In the genomic region with DNA sequence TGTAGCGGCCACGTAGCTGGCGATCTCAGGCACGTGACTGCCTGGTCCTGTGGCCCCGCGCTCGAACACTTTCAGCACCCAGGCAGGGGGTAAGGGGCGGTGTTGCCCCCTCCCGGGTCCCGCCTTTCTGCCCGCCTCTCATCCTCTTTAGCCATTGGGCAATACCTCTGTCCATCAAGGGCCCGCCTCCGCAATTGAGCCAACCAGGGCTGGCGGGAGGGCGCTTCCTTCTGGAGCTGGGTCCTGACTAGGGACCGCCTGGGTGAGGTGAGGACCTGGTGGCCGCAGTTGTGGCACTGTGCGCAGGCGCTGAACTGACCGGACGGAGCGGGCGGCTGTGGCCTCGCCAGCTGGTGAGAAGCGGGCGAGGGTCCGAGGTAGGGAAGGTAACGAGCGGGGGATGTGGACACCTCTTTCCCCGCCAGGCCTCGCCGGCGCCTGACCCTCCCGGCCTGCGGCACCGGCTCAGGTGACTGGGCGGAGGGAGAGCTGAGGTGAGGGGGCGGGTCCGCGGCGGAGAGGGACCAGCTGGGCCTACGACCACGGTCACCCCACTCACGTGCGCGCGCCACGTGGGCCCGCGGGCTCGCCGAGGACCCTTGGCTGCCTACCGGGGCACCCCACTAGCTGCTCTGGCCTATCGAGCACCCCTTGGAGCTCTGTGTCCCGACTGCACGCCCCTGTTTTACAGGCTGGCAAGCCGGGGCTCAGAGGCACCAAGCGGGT, we compare ENCODE assay signal across 1 cellular context.
TF ChIP-seq lines count a peak whose summit lies in the region.

A gene with protein sequence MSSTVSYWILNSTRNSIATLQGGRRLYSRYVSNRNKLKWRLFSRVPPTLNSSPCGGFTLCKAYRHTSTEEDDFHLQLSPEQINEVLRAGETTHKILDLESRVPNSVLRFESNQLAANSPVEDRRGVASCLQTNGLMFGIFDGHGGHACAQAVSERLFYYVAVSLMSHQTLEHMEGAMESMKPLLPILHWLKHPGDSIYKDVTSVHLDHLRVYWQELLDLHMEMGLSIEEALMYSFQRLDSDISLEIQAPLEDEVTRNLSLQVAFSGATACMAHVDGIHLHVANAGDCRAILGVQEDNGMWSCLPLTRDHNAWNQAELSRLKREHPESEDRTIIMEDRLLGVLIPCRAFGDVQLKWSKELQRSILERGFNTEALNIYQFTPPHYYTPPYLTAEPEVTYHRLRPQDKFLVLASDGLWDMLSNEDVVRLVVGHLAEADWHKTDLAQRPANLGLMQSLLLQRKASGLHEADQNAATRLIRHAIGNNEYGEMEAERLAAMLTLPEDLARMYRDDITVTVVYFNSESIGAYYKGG (plus strand): TSS at position 228 of the 726 bp plus-strand sequence. CDS start 3,770 bp downstream, outside the sequence.

TF ChIP-seq in HepG2, 621 proteins besides CTCF, POLR2A, EP300 and RAD21 (continued from another document and continues in another):
- TF ChIP-seq, protein P1, sequence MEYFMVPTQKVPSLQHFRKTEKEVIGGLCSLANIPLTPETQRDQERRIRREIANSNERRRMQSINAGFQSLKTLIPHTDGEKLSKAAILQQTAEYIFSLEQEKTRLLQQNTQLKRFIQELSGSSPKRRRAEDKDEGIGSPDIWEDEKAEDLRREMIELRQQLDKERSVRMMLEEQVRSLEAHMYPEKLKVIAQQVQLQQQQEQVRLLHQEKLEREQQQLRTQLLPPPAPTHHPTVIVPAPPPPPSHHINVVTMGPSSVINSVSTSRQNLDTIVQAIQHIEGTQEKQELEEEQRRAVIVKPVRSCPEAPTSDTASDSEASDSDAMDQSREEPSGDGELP (IDR thresholded peaks at IDR 0.05; ENCODE audit: borderline replicate concordance, low read depth) = peak; percentile 95
- TF ChIP-seq ZNF180 (CRISPR knock-in tag; IDR thresholded peaks at IDR 0.05; ENCODE audit: borderline replicate concordance, low read depth) (0 out of 2 replicates have a peak, but pooled peaks have one; percentile 7), ZNF253 (CRISPR knock-in tag; IDR thresholded peaks at IDR 0.05; ENCODE audit: borderline replicate concordance) (peak; percentile 61; the same call in 1 of the 2 replicates), ZNF614 (CRISPR knock-in tag; IDR thresholded peaks at IDR 0.05; ENCODE audit: borderline replicate concordance) (peak; percentile 88; the same call in 1 of the 2 replicates), ZNF331 (CRISPR knock-in tag; IDR thresholded peaks at IDR 0.05) (peak; percentile 92), ZKSCAN8 (CRISPR knock-in tag; IDR thresholded peaks at IDR 0.05; ENCODE audit: borderline replicate concordance) (0 out of 2 replicates have a peak, but pooled peaks have one; percentile 48), HNRNPK (IDR thresholded peaks at IDR 0.05; ENCODE audit: low read depth, low read length, poor library complexity, severe bottlenecking) (peak; percentile 89), NR3C1 (CRISPR knock-in tag; IDR thresholded peaks at IDR 0.05) (no peak), AGO2 (optimal IDR thresholded peaks at IDR 0.05; ENCODE audit: low read depth, low read length) (peak; percentile 78), GATAD1 (CRISPR knock-in tag; IDR thresholded peaks at IDR 0.05) (no peak; the same call in 1 of the 2 replicates), ZNF552 (CRISPR knock-in tag; IDR thresholded peaks at IDR 0.05; ENCODE audit: borderline replicate concordance) (peak; percentile 96), FOXM1 (CRISPR knock-in tag; IDR thresholded peaks at IDR 0.05) (0 out of 2 replicates have a peak, but pooled peaks have one; percentile 17), MXD4 (CRISPR knock-in tag; IDR thresholded peaks at IDR 0.05) (peak; percentile 98), ZNF562 (CRISPR knock-in tag; IDR thresholded peaks at IDR 0.05; ENCODE audit: borderline replicate concordance) (no peak), ZNF12 (CRISPR knock-in tag; IDR thresholded peaks at IDR 0.05) (0 out of 2 replicates have a peak, but pooled peaks have one; percentile 5), ZNF256 (CRISPR knock-in tag; conservative IDR thresholded peaks at IDR 0.05) (peak; percentile 70), MATR3 (CRISPR knock-in tag; IDR thresholded peaks at IDR 0.05) (no peak), XBP1 (CRISPR knock-in tag; IDR thresholded peaks at IDR 0.05) (peak; percentile 86), HMG20A (CRISPR knock-in tag; IDR thresholded peaks at IDR 0.05; ENCODE audit: borderline replicate concordance) (peak; percentile 4; the same call in 1 of the 2 replicates), SP140L (CRISPR knock-in tag; IDR thresholded peaks at IDR 0.05; ENCODE audit: borderline replicate concordance) (peak; percentile 27; the same call in 1 of the 2 replicates), PRMT3 (CRISPR knock-in tag; IDR thresholded peaks at IDR 0.05; ENCODE audit: borderline replicate concordance, low read depth) (peak; percentile 46; the same call in 1 of the 2 replicates), ATF7-NPFF (CRISPR knock-in tag; IDR thresholded peaks at IDR 0.05; ENCODE audit: low read depth) (peak; percentile 58), THYN1 (CRISPR knock-in tag; IDR thresholded peaks at IDR 0.05; ENCODE audit: borderline replicate concordance, low read depth) (no peak), PHF20 (CRISPR knock-in tag; IDR thresholded peaks at IDR 0.05) (no peak)
- TF ChIP-seq, protein P2, sequence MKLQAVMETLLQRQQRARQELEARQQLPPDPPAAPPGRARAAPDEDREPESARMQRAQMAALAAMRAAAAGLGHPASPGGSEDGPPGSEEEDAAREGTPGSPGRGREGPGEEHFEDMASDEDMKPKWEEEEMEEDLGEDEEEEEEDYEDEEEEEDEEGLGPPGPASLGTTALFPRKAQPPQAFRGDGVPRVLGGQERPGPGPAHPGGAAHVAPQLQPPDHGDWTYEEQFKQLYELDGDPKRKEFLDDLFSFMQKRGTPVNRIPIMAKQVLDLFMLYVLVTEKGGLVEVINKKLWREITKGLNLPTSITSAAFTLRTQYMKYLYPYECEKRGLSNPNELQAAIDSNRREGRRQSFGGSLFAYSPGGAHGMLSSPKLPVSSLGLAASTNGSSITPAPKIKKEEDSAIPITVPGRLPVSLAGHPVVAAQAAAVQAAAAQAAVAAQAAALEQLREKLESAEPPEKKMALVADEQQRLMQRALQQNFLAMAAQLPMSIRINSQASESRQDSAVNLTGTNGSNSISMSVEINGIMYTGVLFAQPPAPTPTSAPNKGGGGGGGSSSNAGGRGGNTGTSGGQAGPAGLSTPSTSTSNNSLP (IDR thresholded peaks at IDR 0.05; ENCODE audit: low read depth, low read length) = no peak
- TF ChIP-seq, protein P3, sequence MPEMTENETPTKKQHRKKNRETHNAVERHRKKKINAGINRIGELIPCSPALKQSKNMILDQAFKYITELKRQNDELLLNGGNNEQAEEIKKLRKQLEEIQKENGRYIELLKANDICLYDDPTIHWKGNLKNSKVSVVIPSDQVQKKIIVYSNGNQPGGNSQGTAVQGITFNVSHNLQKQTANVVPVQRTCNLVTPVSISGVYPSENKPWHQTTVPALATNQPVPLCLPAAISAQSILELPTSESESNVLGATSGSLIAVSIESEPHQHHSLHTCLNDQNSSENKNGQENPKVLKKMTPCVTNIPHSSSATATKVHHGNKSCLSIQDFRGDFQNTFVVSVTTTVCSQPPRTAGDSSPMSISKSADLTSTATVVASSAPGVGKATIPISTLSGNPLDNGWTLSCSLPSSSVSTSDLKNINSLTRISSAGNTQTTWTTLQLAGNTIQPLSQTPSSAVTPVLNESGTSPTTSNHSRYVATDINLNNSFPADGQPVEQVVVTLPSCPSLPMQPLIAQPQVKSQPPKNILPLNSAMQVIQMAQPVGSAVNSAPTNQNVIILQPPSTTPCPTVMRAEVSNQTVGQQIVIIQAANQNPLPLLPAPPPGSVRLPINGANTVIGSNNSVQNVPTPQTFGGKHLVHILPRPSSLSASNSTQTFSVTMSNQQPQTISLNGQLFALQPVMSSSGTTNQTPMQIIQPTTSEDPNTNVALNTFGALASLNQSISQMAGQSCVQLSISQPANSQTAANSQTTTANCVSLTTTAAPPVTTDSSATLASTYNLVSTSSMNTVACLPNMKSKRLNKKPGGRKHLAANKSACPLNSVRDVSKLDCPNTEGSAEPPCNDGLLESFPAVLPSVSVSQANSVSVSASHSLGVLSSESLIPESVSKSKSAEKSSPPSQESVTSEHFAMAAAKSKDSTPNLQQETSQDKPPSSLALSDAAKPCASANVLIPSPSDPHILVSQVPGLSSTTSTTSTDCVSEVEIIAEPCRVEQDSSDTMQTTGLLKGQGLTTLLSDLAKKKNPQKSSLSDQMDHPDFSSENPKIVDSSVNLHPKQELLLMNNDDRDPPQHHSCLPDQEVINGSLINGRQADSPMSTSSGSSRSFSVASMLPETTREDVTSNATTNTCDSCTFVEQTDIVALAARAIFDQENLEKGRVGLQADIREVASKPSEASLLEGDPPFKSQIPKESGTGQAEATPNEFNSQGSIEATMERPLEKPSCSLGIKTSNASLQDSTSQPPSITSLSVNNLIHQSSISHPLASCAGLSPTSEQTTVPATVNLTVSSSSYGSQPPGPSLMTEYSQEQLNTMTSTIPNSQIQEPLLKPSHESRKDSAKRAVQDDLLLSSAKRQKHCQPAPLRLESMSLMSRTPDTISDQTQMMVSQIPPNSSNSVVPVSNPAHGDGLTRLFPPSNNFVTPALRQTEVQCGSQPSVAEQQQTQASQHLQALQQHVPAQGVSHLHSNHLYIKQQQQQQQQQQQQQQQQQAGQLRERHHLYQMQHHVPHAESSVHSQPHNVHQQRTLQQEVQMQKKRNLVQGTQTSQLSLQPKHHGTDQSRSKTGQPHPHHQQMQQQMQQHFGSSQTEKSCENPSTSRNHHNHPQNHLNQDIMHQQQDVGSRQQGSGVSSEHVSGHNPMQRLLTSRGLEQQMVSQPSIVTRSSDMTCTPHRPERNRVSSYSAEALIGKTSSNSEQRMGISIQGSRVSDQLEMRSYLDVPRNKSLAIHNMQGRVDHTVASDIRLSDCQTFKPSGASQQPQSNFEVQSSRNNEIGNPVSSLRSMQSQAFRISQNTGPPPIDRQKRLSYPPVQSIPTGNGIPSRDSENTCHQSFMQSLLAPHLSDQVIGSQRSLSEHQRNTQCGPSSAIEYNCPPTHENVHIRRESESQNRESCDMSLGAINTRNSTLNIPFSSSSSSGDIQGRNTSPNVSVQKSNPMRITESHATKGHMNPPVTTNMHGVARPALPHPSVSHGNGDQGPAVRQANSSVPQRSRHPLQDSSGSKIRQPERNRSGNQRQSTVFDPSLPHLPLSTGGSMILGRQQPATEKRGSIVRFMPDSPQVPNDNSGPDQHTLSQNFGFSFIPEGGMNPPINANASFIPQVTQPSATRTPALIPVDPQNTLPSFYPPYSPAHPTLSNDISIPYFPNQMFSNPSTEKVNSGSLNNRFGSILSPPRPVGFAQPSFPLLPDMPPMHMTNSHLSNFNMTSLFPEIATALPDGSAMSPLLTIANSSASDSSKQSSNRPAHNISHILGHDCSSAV (CRISPR knock-in tag; IDR thresholded peaks at IDR 0.05; ENCODE audit: borderline replicate concordance) = 0 out of 2 replicates have a peak, but pooled peaks have one; percentile 75
- TF ChIP-seq, protein P4, sequence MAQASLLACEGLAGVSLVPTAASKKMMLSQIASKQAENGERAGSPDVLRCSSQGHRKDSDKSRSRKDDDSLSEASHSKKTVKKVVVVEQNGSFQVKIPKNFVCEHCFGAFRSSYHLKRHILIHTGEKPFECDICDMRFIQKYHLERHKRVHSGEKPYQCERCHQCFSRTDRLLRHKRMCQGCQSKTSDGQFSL (CRISPR knock-in tag; IDR thresholded peaks at IDR 0.05) = no peak; the same call in 1 of the 2 replicates
- TF ChIP-seq, protein P5, sequence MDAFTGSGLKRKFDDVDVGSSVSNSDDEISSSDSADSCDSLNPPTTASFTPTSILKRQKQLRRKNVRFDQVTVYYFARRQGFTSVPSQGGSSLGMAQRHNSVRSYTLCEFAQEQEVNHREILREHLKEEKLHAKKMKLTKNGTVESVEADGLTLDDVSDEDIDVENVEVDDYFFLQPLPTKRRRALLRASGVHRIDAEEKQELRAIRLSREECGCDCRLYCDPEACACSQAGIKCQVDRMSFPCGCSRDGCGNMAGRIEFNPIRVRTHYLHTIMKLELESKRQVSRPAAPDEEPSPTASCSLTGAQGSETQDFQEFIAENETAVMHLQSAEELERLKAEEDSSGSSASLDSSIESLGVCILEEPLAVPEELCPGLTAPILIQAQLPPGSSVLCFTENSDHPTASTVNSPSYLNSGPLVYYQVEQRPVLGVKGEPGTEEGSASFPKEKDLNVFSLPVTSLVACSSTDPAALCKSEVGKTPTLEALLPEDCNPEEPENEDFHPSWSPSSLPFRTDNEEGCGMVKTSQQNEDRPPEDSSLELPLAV (CRISPR knock-in tag; conservative IDR thresholded peaks at IDR 0.05; ENCODE audit: low read depth) = no peak
- TF ChIP-seq, protein P6, sequence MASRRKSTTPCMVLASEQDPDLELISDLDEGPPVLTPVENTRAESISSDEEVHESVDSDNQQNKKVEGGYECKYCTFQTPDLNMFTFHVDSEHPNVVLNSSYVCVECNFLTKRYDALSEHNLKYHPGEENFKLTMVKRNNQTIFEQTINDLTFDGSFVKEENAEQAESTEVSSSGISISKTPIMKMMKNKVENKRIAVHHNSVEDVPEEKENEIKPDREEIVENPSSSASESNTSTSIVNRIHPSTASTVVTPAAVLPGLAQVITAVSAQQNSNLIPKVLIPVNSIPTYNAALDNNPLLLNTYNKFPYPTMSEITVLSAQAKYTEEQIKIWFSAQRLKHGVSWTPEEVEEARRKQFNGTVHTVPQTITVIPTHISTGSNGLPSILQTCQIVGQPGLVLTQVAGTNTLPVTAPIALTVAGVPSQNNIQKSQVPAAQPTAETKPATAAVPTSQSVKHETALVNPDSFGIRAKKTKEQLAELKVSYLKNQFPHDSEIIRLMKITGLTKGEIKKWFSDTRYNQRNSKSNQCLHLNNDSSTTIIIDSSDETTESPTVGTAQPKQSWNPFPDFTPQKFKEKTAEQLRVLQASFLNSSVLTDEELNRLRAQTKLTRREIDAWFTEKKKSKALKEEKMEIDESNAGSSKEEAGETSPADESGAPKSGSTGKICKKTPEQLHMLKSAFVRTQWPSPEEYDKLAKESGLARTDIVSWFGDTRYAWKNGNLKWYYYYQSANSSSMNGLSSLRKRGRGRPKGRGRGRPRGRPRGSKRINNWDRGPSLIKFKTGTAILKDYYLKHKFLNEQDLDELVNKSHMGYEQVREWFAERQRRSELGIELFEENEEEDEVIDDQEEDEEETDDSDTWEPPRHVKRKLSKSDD (CRISPR knock-in tag; IDR thresholded peaks at IDR 0.05; ENCODE audit: low read depth) = peak; percentile 71; the same call in 1 of the 2 replicates
- TF ChIP-seq, protein P7, sequence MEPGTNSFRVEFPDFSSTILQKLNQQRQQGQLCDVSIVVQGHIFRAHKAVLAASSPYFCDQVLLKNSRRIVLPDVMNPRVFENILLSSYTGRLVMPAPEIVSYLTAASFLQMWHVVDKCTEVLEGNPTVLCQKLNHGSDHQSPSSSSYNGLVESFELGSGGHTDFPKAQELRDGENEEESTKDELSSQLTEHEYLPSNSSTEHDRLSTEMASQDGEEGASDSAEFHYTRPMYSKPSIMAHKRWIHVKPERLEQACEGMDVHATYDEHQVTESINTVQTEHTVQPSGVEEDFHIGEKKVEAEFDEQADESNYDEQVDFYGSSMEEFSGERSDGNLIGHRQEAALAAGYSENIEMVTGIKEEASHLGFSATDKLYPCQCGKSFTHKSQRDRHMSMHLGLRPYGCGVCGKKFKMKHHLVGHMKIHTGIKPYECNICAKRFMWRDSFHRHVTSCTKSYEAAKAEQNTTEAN (CRISPR knock-in tag; conservative IDR thresholded peaks at IDR 0.05) = peak; percentile 85
- TF ChIP-seq, protein P8, sequence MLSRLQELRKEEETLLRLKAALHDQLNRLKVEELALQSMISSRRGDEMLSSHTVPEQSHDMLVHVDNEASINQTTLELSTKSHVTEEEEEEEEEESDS (CRISPR knock-in tag; IDR thresholded peaks at IDR 0.05; ENCODE audit: borderline replicate concordance) = no peak
